20 cellular contexts compared by ENCODE assay signal in genomic region chr2:175742367-175742766, GRCh38.
DNase-seq lines count a peak whose midpoint lies in the region; ATAC-seq, FAIRE-seq and TF ChIP-seq lines count a peak whose summit lies in the region.
"Had no signal": no experiment of that assay in that cellular context is flagged by ENCODE, and none has a peak within 500 bp of the region (broad histone marks: within the 10 kb centered on the region; RNA-seq: fewer than 3 reads in every experiment).

No MANE protein-coding gene starts in this region.

- CTCF ChIA-PET in BJ (lab: Yijun Ruan, JAX) (interaction anchor here (0.6 kb wide), 1 partner anchor 385 kb away, joined by 3 read pairs; no protein-coding TSS in a partner anchor), A673 (lab: Charles Lee) (no interaction called here)
- CTCF ChIA-PET in activated CD8-positive, alpha-beta T cell treated with anti-CD3 and anti-CD28 coated beads for 36 hours (lab: Charles Lee), result no interaction called here

- no peaks in the 10 kb centered on the region for H3K36me3 Mint-ChIP-seq in activated CD8-positive, alpha-beta T cell treated with anti-CD3 and anti-CD28 coated beads for 36 hours (ENCODE audit: low read depth)
- H3K36me3 Mint-ChIP-seq: stimulated activated memory B cell treated with anti-CD40 and anti-IgM and Interleukin-4, amounts not matched to agents 10 μg/mL and 1 μg/mL and 100 μg/mL, for 72 hours had no signal

- no TSS peak for BruUV-seq in A673 (replicated peaks; lab: Mats Ljungman, UMichigan)

- peaks cover 10% of the 10 kb centered on the region for H3K27me3 Mint-ChIP-seq in activated CD8-positive, alpha-beta T cell treated with anti-CD3 and anti-CD28 coated beads for 36 hours
- H3K27me3 Mint-ChIP-seq: stimulated activated memory B cell treated with anti-CD40 and anti-IgM and Interleukin-4, amounts not matched to agents 10 μg/mL and 1 μg/mL and 100 μg/mL, for 72 hours had no signal

- no peaks in the 10 kb centered on the region for H3K27me3 ChIP-seq in BJ (ENCODE audit: control insufficient read depth, insufficient read depth, low read length)
- H3K27me3 ChIP-seq in kidney epithelial cell (ENCODE audit: control insufficient read depth, insufficient read depth, low read length), result no peaks in the 10 kb centered on the region
- H3K27me3 ChIP-seq in A673 (replicated peaks; ENCODE audit: insufficient read depth, low read depth, low read length, poor library complexity), result no peaks in the 10 kb centered on the region
- H3K27me3 ChIP-seq: body of pancreas had no signal

- intact Hi-C loops in activated CD8-positive, alpha-beta T cell treated with anti-CD3 and anti-CD28 coated beads for 36 hours (cut with micrococcal nuclease), result no loop called here
- intact Hi-C loops in A673 (cut with micrococcal nuclease; ENCODE audit: unreplicated experiment), result no loop called here

- FAIRE-seq in GM12892 (lab: Jason Lieb, UNC), result no peak
- FAIRE-seq: HTR-8/SVneo, TTC549 had no signal

- DNase-seq in BJ (ENCODE audit: low read depth), result peak; percentile 12
- peak; percentile 91 for DNase-seq in LHCN-M2 (ENCODE audit: low read depth)
- peak; percentile 88 for DNase-seq in astrocyte of the hippocampus (ENCODE audit: low read depth, low spot score)
- peak; percentile 56 for DNase-seq in kidney epithelial cell (ENCODE audit: low read depth)
- DNase-seq in GM12892 (ENCODE audit: insufficient read length), result no peak
- no peak for DNase-seq in activated CD8-positive, alpha-beta T cell treated with anti-CD3 and anti-CD28 coated beads for 36 hours
- no peak for DNase-seq in A673 (ENCODE audit: low spot score)
- DNase-seq: activated CD8-positive, alpha-beta T cell treated with anti-CD3 and anti-CD28 coated beads, Interleukin-2, amount 10 ng/mL, durations not matched to agents 7 days and 5 days; activated effector memory CD4-positive, alpha-beta T cell treated with Interleukin-2 at 50 U/mL for 16 hours; body of pancreas; DMS 273 treated with DMSO at 0.1 percent for 48 hours; NCI-H1092; NCI-H2171 treated with DMSO at 0.1 percent for 48 hours; NK-92 treated with Interleukin-12 subunit alpha and Interleukin-12 subunit beta, amount 100 ng/mL, for 24 hours; nucleus accumbens had no signal

- no peaks in the 10 kb centered on the region for H3K4me1 Mint-ChIP-seq in activated CD8-positive, alpha-beta T cell treated with anti-CD3 and anti-CD28 coated beads for 36 hours (ENCODE audit: low read depth)
- H3K4me1 Mint-ChIP-seq: stimulated activated memory B cell treated with anti-CD40 and anti-IgM and Interleukin-4, amounts not matched to agents 10 μg/mL and 1 μg/mL and 100 μg/mL, for 72 hours had no signal

- no peaks in the 10 kb centered on the region for H3K9me3 Mint-ChIP-seq in activated CD8-positive, alpha-beta T cell treated with anti-CD3 and anti-CD28 coated beads for 36 hours

- H3K4me1 ChIP-seq in A673 (ENCODE audit: insufficient read depth, low read length, poor library complexity, severe bottlenecking), result no peaks in the 10 kb centered on the region
- H3K4me1 ChIP-seq: body of pancreas had no signal

- no peak for ATAC-seq in activated CD8-positive, alpha-beta T cell treated with anti-CD3 and anti-CD28 coated beads for 36 hours
- no peak for ATAC-seq in HG02981 (IDR thresholded peaks at IDR 0.05; ENCODE audit: unreplicated experiment)
- ATAC-seq: activated CD8-positive, alpha-beta T cell treated with anti-CD3 and anti-CD28 coated beads, Interleukin-2, amount 10 ng/mL, durations not matched to agents 7 days and 5 days; body of pancreas; sciatic nerve; stimulated activated memory B cell treated with anti-CD40 and anti-IgM and Interleukin-4, amounts not matched to agents 10 μg/mL and 1 μg/mL and 100 μg/mL, for 72 hours had no signal

- TF ChIP-seq CTCF in BJ (IDR thresholded peaks at IDR 0.05; ENCODE audit: insufficient read depth, low read depth, low read length), result no peak
- TF ChIP-seq CTCF in kidney epithelial cell (IDR thresholded peaks at IDR 0.05; ENCODE audit: insufficient read depth, low read length, poor library complexity, severe bottlenecking), result no peak
- TF ChIP-seq CTCF in activated CD8-positive, alpha-beta T cell treated with anti-CD3 and anti-CD28 coated beads for 36 hours (IDR thresholded peaks at IDR 0.05), result no peak
- no peak for TF ChIP-seq CTCF in A673 (conservative IDR thresholded peaks at IDR 0.05; ENCODE audit: low read depth, low read length)

- no peak for TF ChIP-seq POLR2A in GM12892 (IDR thresholded peaks at IDR 0.05; ENCODE audit: low read depth, low read length)

- H3K36me3 ChIP-seq in BJ (ENCODE audit: control insufficient read depth, insufficient read depth, low read length) (no peaks in the 10 kb centered on the region), kidney epithelial cell (ENCODE audit: control insufficient read depth, insufficient read depth, low read length) (no peaks in the 10 kb centered on the region), A673 (ENCODE audit: insufficient read depth, low read length, poor library complexity, severe bottlenecking) (no peaks in the 10 kb centered on the region)

- H3K27ac ChIP-seq in A673 (ENCODE audit: low read depth, low read length, poor library complexity, severe bottlenecking), result no peak overlapping the region
- H3K27ac ChIP-seq: body of pancreas had no signal

- no peak overlapping the region for H3K27ac Mint-ChIP-seq in activated CD8-positive, alpha-beta T cell treated with anti-CD3 and anti-CD28 coated beads for 36 hours
- H3K27ac Mint-ChIP-seq: activated CD8-positive, alpha-beta T cell treated with anti-CD3 and anti-CD28 coated beads, Interleukin-2, amount 10 ng/mL, durations not matched to agents 7 days and 5 days; stimulated activated memory B cell treated with anti-CD40 and anti-IgM and Interleukin-4, amounts not matched to agents 10 μg/mL and 1 μg/mL and 100 μg/mL, for 72 hours had no signal

- no peaks in the 10 kb centered on the region for H3K9me3 ChIP-seq in A673 (ENCODE audit: low read depth, low read length, poor library complexity, severe bottlenecking)
- H3K9me3 ChIP-seq: body of pancreas had no signal

- H3K4me3 ChIP-seq in BJ (ENCODE audit: low read depth, low read length), result no peak overlapping the region
- H3K4me3 ChIP-seq in kidney epithelial cell (ENCODE audit: low read depth, low read length), result no peak overlapping the region
- H3K4me3 ChIP-seq in A673 (ENCODE audit: low read depth, low read length, poor library complexity, severe bottlenecking), result no peak overlapping the region
- H3K4me3 ChIP-seq: body of pancreas had no signal

- POLR2A ChIA-PET in BJ (lab: Charles Lee), result no interaction called here
- POLR2A ChIA-PET in activated CD8-positive, alpha-beta T cell treated with anti-CD3 and anti-CD28 coated beads for 36 hours (lab: Charles Lee), result no interaction called here
- POLR2A ChIA-PET in A673 (lab: Charles Lee; ENCODE audit: low non-redundant PET), result no interaction called here

- no peak overlapping the region for H3K4me3 Mint-ChIP-seq in activated CD8-positive, alpha-beta T cell treated with anti-CD3 and anti-CD28 coated beads for 36 hours
- H3K4me3 Mint-ChIP-seq: activated CD8-positive, alpha-beta T cell treated with anti-CD3 and anti-CD28 coated beads, Interleukin-2, amount 10 ng/mL, durations not matched to agents 7 days and 5 days; stimulated activated memory B cell treated with anti-CD40 and anti-IgM and Interleukin-4, amounts not matched to agents 10 μg/mL and 1 μg/mL and 100 μg/mL, for 72 hours had no signal

Comparison
In these comparisons a context has a peak if more than half of its experiments do, and no peak if none do; other contexts are left out.
1. DNase-seq: peak in BJ (single experiment), LHCN-M2 (single experiment), astrocyte of the hippocampus (single experiment) and kidney epithelial cell (single experiment); none in GM12892 (single experiment), activated CD8-positive, alpha-beta T cell treated with anti-CD3 and anti-CD28 coated beads for 36 hours (single experiment) and A673 (single experiment).